ENCODE assay signal across 8 cellular contexts in the genomic region with DNA sequence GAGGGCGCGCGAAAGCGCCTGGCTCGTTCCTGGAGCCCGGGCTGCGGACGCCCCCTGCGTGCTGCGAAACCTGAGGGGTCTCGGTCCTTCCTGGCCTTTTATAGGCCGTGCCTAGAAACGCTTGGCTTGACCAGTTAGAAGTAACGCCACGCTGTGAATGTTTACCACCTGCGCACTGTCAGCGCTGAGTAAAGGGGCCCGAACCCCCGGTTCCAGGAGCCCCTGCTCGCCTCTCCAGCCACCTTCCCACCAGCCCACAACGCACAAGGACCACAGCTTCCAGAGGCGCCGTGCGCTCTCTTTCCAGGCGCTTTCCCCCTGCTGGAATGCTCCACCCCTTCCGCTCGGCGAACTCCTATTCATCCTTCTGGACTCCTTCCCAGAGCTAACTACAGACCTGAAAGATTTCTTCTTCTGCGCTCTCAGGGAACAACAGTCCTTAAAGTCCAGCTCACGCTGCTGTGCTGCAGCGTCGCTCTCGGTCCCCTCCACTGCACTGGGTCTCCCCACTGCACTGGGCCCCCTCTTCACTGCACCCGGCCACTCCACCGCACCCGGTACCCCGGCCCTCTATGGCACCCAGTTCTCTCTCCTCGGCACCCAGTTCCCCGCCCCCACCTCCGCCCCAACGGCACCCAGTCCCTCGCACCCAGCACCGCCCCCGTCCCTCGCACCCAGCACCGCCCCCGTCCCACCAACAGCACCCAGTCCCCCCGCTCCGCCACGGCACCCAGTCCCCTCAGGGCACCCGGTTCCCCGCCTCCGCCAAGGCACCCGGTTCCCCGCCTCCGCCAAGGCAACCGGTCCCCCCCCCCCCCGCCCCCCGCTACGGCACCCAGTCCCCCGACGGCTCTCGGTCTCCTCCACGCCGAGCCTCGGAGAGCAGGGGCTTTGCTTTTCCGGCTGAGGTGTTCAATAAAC.
DNase-seq lines count a peak whose midpoint lies in the region; ATAC-seq, FAIRE-seq and TF ChIP-seq lines count a peak whose summit lies in the region.

No MANE protein-coding gene starts in this region.

- peak; percentile 44 for TF ChIP-seq CTCF in type B pancreatic cell (conservative IDR thresholded peaks at IDR 0.05)

- H3K27ac ChIP-seq in mesendoderm (ENCODE audit: low read depth, low read length): peak overlapping the region; percentile 37

- no peak overlapping the region for H2BK5ac ChIP-seq in mesendoderm (ENCODE audit: low read length)

- H3K9me3 Mint-ChIP-seq in dendritic cell treated with granulocyte-macrophage colony-stimulating factor and Interleukin-4, amounts not matched to agents 40 ng/mL and 50 ng/mL, for 4 days: no peaks in the 10 kb centered on the region
- no peaks in the 10 kb centered on the region for H3K9me3 Mint-ChIP-seq in type B pancreatic cell

- H3K23ac ChIP-seq in mesendoderm (ENCODE audit: low read length): no peak overlapping the region

- H3K27ac Mint-ChIP-seq in dendritic cell treated with granulocyte-macrophage colony-stimulating factor and Interleukin-4, amounts not matched to agents 40 ng/mL and 50 ng/mL, for 4 days: no peak overlapping the region
- peak overlapping the region; percentile 76 for H3K27ac Mint-ChIP-seq in type B pancreatic cell

- H3K4me3 ChIP-seq in mesendoderm (ENCODE audit: low read length): peak overlapping the region; percentile 60

- H3K79me2 ChIP-seq in mesendoderm (ENCODE audit: control insufficient read depth, insufficient read depth, low read length): no peaks in the 10 kb centered on the region

- H3K9ac ChIP-seq in mesendoderm (ENCODE audit: low read length): peak overlapping the region; percentile 73

- H2AK5ac ChIP-seq in mesendoderm (ENCODE audit: low read length): no peak overlapping the region

- FAIRE-seq in GM12892 (lab: Jason Lieb, UNC): no peak

- no peaks in the 10 kb centered on the region for H3K4me1 ChIP-seq in mesendoderm (ENCODE audit: control insufficient read depth, low read depth, low read length)

- no peak overlapping the region for H2BK120ac ChIP-seq in mesendoderm (ENCODE audit: low read depth, low read length)

- peaks cover 35% of the 10 kb centered on the region for H3K27me3 Mint-ChIP-seq in dendritic cell treated with granulocyte-macrophage colony-stimulating factor and Interleukin-4, amounts not matched to agents 40 ng/mL and 50 ng/mL, for 4 days
- peaks cover 8% of the 10 kb centered on the region for H3K27me3 Mint-ChIP-seq in type B pancreatic cell

- no peak for TF ChIP-seq POLR2A in GM12892 (IDR thresholded peaks at IDR 0.05; ENCODE audit: low read depth, low read length)

- H3K18ac ChIP-seq in mesendoderm (ENCODE audit: low read length): peak overlapping the region; percentile 21

- peak overlapping the region; percentile 18 for H3K4ac ChIP-seq in mesendoderm (ENCODE audit: low read depth, low read length)

- H3K27me3 ChIP-seq in mesendoderm (ENCODE audit: insufficient read depth, low read length, poor library complexity): no peaks in the 10 kb centered on the region

- intact Hi-C loops in dendritic cell treated with granulocyte-macrophage colony-stimulating factor and Interleukin-4, amounts not matched to agents 40 ng/mL and 50 ng/mL, for 4 days (cut with micrococcal nuclease): loop anchor here (2.0 kb wide), 1 partner anchor 86 kb away; no protein-coding TSS in a partner anchor

- H2BK15ac ChIP-seq in mesendoderm (replicated peaks; ENCODE audit: low read depth): no peak overlapping the region

- H3K79me1 ChIP-seq in mesendoderm (ENCODE audit: low read length): no peaks in the 10 kb centered on the region

- no peak overlapping the region for H4K8ac ChIP-seq in mesendoderm (ENCODE audit: low read depth, low read length)

- ATAC-seq in SK-N-SH treated with all-trans-retinoic acid at 6 μM for 48 hours: peak; percentile 30
- no peak for ATAC-seq in GM18498 (IDR thresholded peaks at IDR 0.05; ENCODE audit: unreplicated experiment)
- ATAC-seq in GM18870 (IDR thresholded peaks at IDR 0.05; ENCODE audit: unreplicated experiment): no peak

- no CpG with 5 or more reads among the region's 67 CpGs for WGBS in mesendoderm (ENCODE audit: extremely low coverage, insufficient coverage, low lambda C conversion rate)

- H3K4me1 Mint-ChIP-seq in dendritic cell treated with granulocyte-macrophage colony-stimulating factor and Interleukin-4, amounts not matched to agents 40 ng/mL and 50 ng/mL, for 4 days (ENCODE audit: low read depth): peaks cover 25% of the 10 kb centered on the region
- peaks cover 7% of the 10 kb centered on the region for H3K4me1 Mint-ChIP-seq in type B pancreatic cell (ENCODE audit: unreplicated experiment)

- no peaks in the 10 kb centered on the region for H3K36me3 ChIP-seq in mesendoderm (ENCODE audit: control insufficient read depth, insufficient read depth, low read length)

- DNase-seq in GM12892 (ENCODE audit: insufficient read length): peak; percentile 19
- DNase-seq in mesendoderm: peak; percentile 84
- no peak for DNase-seq in type B pancreatic cell (ENCODE audit: extremely low spot score, unreplicated experiment)
- DNase-seq in midbrain (lab: John Stamatoyannopoulos, UW): no peak

- H3K4me2 ChIP-seq in mesendoderm (ENCODE audit: low read length): peak overlapping the region; percentile 87

- H4K5ac ChIP-seq in mesendoderm (ENCODE audit: low read length): no peak overlapping the region

- H3K56ac ChIP-seq in mesendoderm (ENCODE audit: low read length): peak overlapping the region; percentile 88

- H3K36me3 Mint-ChIP-seq in dendritic cell treated with granulocyte-macrophage colony-stimulating factor and Interleukin-4, amounts not matched to agents 40 ng/mL and 50 ng/mL, for 4 days (ENCODE audit: low read depth): no peaks in the 10 kb centered on the region
- H3K36me3 Mint-ChIP-seq in type B pancreatic cell: no peaks in the 10 kb centered on the region

- peak overlapping the region; percentile 74 for H3K4me3 Mint-ChIP-seq in dendritic cell treated with granulocyte-macrophage colony-stimulating factor and Interleukin-4, amounts not matched to agents 40 ng/mL and 50 ng/mL, for 4 days
- peak overlapping the region; percentile 96 for H3K4me3 Mint-ChIP-seq in type B pancreatic cell

TF ChIP-seq in SK-N-SH treated with all-trans-retinoic acid at 6 μM for 48 hours, 23 proteins besides CTCF, POLR2A, EP300 and RAD21:
- no peak for TF ChIP-seq GLIS3 (CRISPR knock-in tag; IDR thresholded peaks at IDR 0.05)
- TF ChIP-seq ESRRG (CRISPR knock-in tag; IDR thresholded peaks at IDR 0.05): no peak
- peak; percentile 93 for TF ChIP-seq ZFP3 (CRISPR knock-in tag; IDR thresholded peaks at IDR 0.05)

Comparison
In these comparisons a context has a peak if more than half of its experiments do, and no peak if none do; other contexts are left out.
1. DNase-seq: peak in GM12892 (single experiment) and mesendoderm (single experiment); none in type B pancreatic cell (single experiment) and midbrain (single experiment).